16 cellular contexts compared by ENCODE assay signal in genomic region chr6:169930799-169931198, GRCh38.
A peak's percentile ranks its signal among the peaks of the same experiment; 100 is the strongest.
DNase-seq lines count a peak whose midpoint lies in the region; ATAC-seq, FAIRE-seq and TF ChIP-seq lines count a peak whose summit lies in the region.
"Had no signal": no experiment of that assay in that cellular context is flagged by ENCODE, and none has a peak within 500 bp of the region (broad histone marks: within the 10 kb centered on the region; RNA-seq: fewer than 3 reads in every experiment).

No MANE protein-coding gene starts in this region.

- no peak overlapping the region for H3K18ac ChIP-seq in H1 (ENCODE audit: extremely low read depth, low read length)

- H3K27me3 ChIP-seq in H1 (replicated peaks in 1 of 4; ENCODE audit: control insufficient read depth in 3 of 4, extremely low read depth in 1 of 4, insufficient read depth in 3 of 4, low read length in 3 of 4) = peaks cover 0 to 15% (median 3%) of the 10 kb centered on the region in 4 experiments; a peak in 5 of 7 replicates
- H3K27me3 ChIP-seq in smooth muscle cell (ENCODE audit: low read depth) = peaks cover 12% of the 10 kb centered on the region
- H3K27me3 ChIP-seq: sigmoid colon, uterus had no signal

- no peak overlapping the region for H3K56ac ChIP-seq in H1 (replicated peaks; ENCODE audit: insufficient read length, low read depth, low read length)

- peak; percentile 67 to 74 for TF ChIP-seq RAD21 in H1 (IDR thresholded peaks at IDR 0.05 in 1 of 2, conservative IDR thresholded peaks at IDR 0.05 in 1 of 2; ENCODE audit: low read depth in 2 of 2, low read length in 2 of 2)

- H2AK5ac ChIP-seq in H1 (ENCODE audit: low read depth, low read length) = no peak overlapping the region

- no peak for TF ChIP-seq POLR2A in H1 (IDR thresholded peaks at IDR 0.05; ENCODE audit: control extremely low read depth in 1 of 2, low read depth in 2 of 2, low read length in 2 of 2)

- H3K4me2 ChIP-seq in H1 (ENCODE audit: insufficient read depth in 1 of 2, low read depth in 2 of 2, low read length in 2 of 2) (no peak overlapping the region), smooth muscle cell (no peak overlapping the region)

- no peaks in the 10 kb centered on the region; the same call in 1 of the 2 replicates for H3K23me2 ChIP-seq in H1 (ENCODE audit: low read depth, low read length)

- 0 out of 2 replicates have a peak overlapping the region, but pooled peaks have one; percentile 70 for H2BK12ac ChIP-seq in H1 (ENCODE audit: low read depth, low read length)

- TF ChIP-seq CTCF in H1 (IDR thresholded peaks at IDR 0.05; ENCODE audit: control extremely low read depth in 1 of 3, insufficient read depth in 1 of 3, low read depth in 1 of 3, low read length in 3 of 3) (peak in 2 of 3 experiments; percentile 60 to 65; a peak in 3 of 4 replicates), smooth muscle cell (IDR thresholded peaks at IDR 0.05; ENCODE audit: borderline replicate concordance, insufficient read depth, poor library complexity, severe bottlenecking) (peak; percentile 9)

- H3K27ac ChIP-seq in H1 (ENCODE audit: low read depth, low read length) (no peak overlapping the region), smooth muscle cell (ENCODE audit: low read depth) (no peak overlapping the region), caudate nucleus (ENCODE audit: low read depth, low read length) (no peak overlapping the region)
- H3K27ac ChIP-seq: dorsolateral prefrontal cortex, sigmoid colon, uterus had no signal

- peaks cover 0 to 14% (median 8%) of the 10 kb centered on the region in 4 experiments; a peak in 6 of 7 replicates for H3K4me1 ChIP-seq in H1 (replicated peaks in 1 of 4; ENCODE audit: control insufficient read depth in 3 of 4, insufficient read depth in 4 of 4, low read length in 3 of 4)
- no peaks in the 10 kb centered on the region for H3K4me1 ChIP-seq in smooth muscle cell (ENCODE audit: low read depth)
- H3K4me1 ChIP-seq: sigmoid colon had no signal

- no peak for FAIRE-seq in H1 (lab: Jason Lieb, UNC)
- FAIRE-seq: GM18507 had no signal

- H4K20me1 ChIP-seq in H1 (replicated peaks in 1 of 2; ENCODE audit: control insufficient read depth in 1 of 2, insufficient read depth in 2 of 2, low read length in 2 of 2) (no peaks in the 10 kb centered on the region), smooth muscle cell (ENCODE audit: low read depth) (no peaks in the 10 kb centered on the region)

- TF ChIP-seq EP300 in H1 (IDR thresholded peaks at IDR 0.05; ENCODE audit: borderline replicate concordance in 1 of 2, low read depth in 2 of 2, low read length in 2 of 2) = no peak

- H2BK5ac ChIP-seq in H1 (ENCODE audit: low read depth, low read length) = no peak overlapping the region

- no peak overlapping the region for H2BK120ac ChIP-seq in H1 (replicated peaks; ENCODE audit: low read depth, low read length)

- no peak overlapping the region for H4K8ac ChIP-seq in H1 (ENCODE audit: extremely low read depth, insufficient read depth, low read length)

- H3K79me1 ChIP-seq in H1 (ENCODE audit: low read depth, low read length) = no peaks in the 10 kb centered on the region

- ATAC-seq in HG02885 (IDR thresholded peaks at IDR 0.05; ENCODE audit: poor library complexity, unreplicated experiment) = no peak

- no peaks in the 10 kb centered on the region for H3K79me2 ChIP-seq in H1 (ENCODE audit: control insufficient read depth in 1 of 2, insufficient read depth in 2 of 2, low read length in 2 of 2)
- H3K79me2 ChIP-seq in smooth muscle cell (ENCODE audit: low read depth) = no peaks in the 10 kb centered on the region

- 86% methylated on average over 6 of the region's 6 CpGs; no CpG with 5 or more reads in 1 of the 2 experiments for WGBS in H1 (ENCODE audit: extremely low coverage in 1 of 2, insufficient coverage in 1 of 2, insufficient read length in 1 of 2, insufficient replicate concordance in 2 of 2, low coverage in 1 of 2, low lambda C conversion rate in 2 of 2, missing lambda C conversion rate in 1 of 2), 2 experiments
- WGBS in smooth muscle cell (ENCODE audit: low lambda C conversion rate) = 90% methylated on average over 6 of the region's 6 CpGs

- H3K4ac ChIP-seq in H1 (replicated peaks; ENCODE audit: insufficient read length, low read depth, low read length) = no peak overlapping the region

- no peaks in the 10 kb centered on the region for H3F3A ChIP-seq in smooth muscle cell (ENCODE audit: low read depth)

- POLR2A ChIA-PET in H1 (lab: Charles Lee; ENCODE audit: partially characterized antibody) = no interaction called here

- H3K9me3 ChIP-seq in H1 (ENCODE audit: insufficient read depth in 2 of 2, low read depth in 1 of 2, low read length in 1 of 2) = no peaks in the 10 kb centered on the region
- H3K9me3 ChIP-seq in smooth muscle cell (replicated peaks; ENCODE audit: low read depth) = no peaks in the 10 kb centered on the region
- H3K9me3 ChIP-seq: sigmoid colon, uterus had no signal

- H3K4me3 ChIP-seq in H1 (ENCODE audit: extremely low read depth in 1 of 4, insufficient read depth in 2 of 4, low read depth in 3 of 4, low read length in 4 of 4) (no peak overlapping the region), smooth muscle cell (no peak overlapping the region)
- H3K4me3 ChIP-seq: dorsolateral prefrontal cortex, sigmoid colon, uterus had no signal

- no peak overlapping the region for H3K14ac ChIP-seq in H1 (ENCODE audit: insufficient read length)

- DNase-seq in NCI-H748 (lab: John Stamatoyannopoulos, UW; ENCODE audit: unreplicated experiment) (peak; percentile 31), NCI-H748 treated with DMSO at 0.1 percent for 48 hours (lab: John Stamatoyannopoulos, UW) (no peak), NCI-H146 treated with DMSO at 0.1 percent for 48 hours (lab: John Stamatoyannopoulos, UW; ENCODE audit: unreplicated experiment) (peak; percentile 43), H1 (ENCODE audit: low read depth in 1 of 2, low spot score in 2 of 2) (peak in 1 of 2 experiments; percentile 46), smooth muscle cell (lab: John Stamatoyannopoulos, UW; ENCODE audit: unreplicated experiment) (no peak), caudate nucleus (lab: John Stamatoyannopoulos, UW) (no peak), NCI-H69 (lab: John Stamatoyannopoulos, UW) (no peak)
- DNase-seq: activated gamma-delta T cell, dorsolateral prefrontal cortex, mesenchymal stem cell, NCI-H2081, sigmoid colon, T1000, uterus had no signal

- H2BK15ac ChIP-seq in H1 (ENCODE audit: low read length) = no peak overlapping the region

- no peak overlapping the region for H2AFZ ChIP-seq in H1 (ENCODE audit: low read length)
- no peak overlapping the region for H2AFZ ChIP-seq in smooth muscle cell (ENCODE audit: low read depth)

- H4K91ac ChIP-seq in H1 (replicated peaks; ENCODE audit: insufficient read length, low read length) = no peak overlapping the region

- CTCF ChIA-PET in H1 (lab: Charles Lee; ENCODE audit: partially characterized antibody) = interaction anchor here (0.5 to 2.5 kb wide), 12 partner anchors 10 to 159 kb away, joined by 3 to 14 read pairs (median 4); no protein-coding TSS in a partner anchor

- no peak overlapping the region for H3K23ac ChIP-seq in H1 (ENCODE audit: insufficient read length)

- H3K9ac ChIP-seq in H1 (replicated peaks in 1 of 4; ENCODE audit: extremely low read depth in 1 of 4, low read depth in 3 of 4, low read length in 3 of 4) (no peak overlapping the region), smooth muscle cell (ENCODE audit: low read depth) (no peak overlapping the region)

- no peak overlapping the region for H2BK20ac ChIP-seq in H1 (ENCODE audit: low read length)

- no peak overlapping the region for H4K5ac ChIP-seq in H1 (ENCODE audit: insufficient read length, low read depth, low read length)

- no peaks in the 10 kb centered on the region for H3K36me3 ChIP-seq in H1 (ENCODE audit: control insufficient read depth in 2 of 4, insufficient read depth in 4 of 4, low read length in 3 of 4)
- H3K36me3 ChIP-seq in smooth muscle cell (ENCODE audit: low read depth) = no peaks in the 10 kb centered on the region
- H3K36me3 ChIP-seq: sigmoid colon, uterus had no signal

TF ChIP-seq in H1, 55 proteins besides CTCF, POLR2A, EP300 and RAD21:
- TF ChIP-seq ZNF274 (IDR thresholded peaks at IDR 0.05; ENCODE audit: borderline replicate concordance, extremely low read depth, low read length) (no peak), KDM5A (IDR thresholded peaks at IDR 0.05; ENCODE audit: low read length) (no peak), POLR2AphosphoS5 (IDR thresholded peaks at IDR 0.05; ENCODE audit: low read depth, low read length) (no peak), MAX (IDR thresholded peaks at IDR 0.05) (no peak), SAP30 (IDR thresholded peaks at IDR 0.05; ENCODE audit: insufficient read depth, insufficient replicate concordance, low read length) (no peak), SIN3A (conservative IDR thresholded peaks at IDR 0.05 in 1 of 2, IDR thresholded peaks at IDR 0.05 in 1 of 2; ENCODE audit: low read depth in 1 of 2, low read length in 2 of 2) (no peak), JUN (IDR thresholded peaks at IDR 0.05; ENCODE audit: low read depth, low read length) (no peak), CBX5 (IDR thresholded peaks at IDR 0.05; ENCODE audit: low read depth, low read length) (no peak), KDM4A (IDR thresholded peaks at IDR 0.05; ENCODE audit: low read depth, low read length, severe bottlenecking) (no peak), RFX5 (IDR thresholded peaks at IDR 0.05; ENCODE audit: borderline replicate concordance, low read depth, low read length) (no peak), PHF8 (conservative IDR thresholded peaks at IDR 0.05; ENCODE audit: low read depth, low read length) (no peak), KDM1A (IDR thresholded peaks at IDR 0.05; ENCODE audit: borderline replicate concordance, low read length) (no peak), POU5F1 (IDR thresholded peaks at IDR 0.05; ENCODE audit: low read depth, low read length) (no peak)

Comparison
In these comparisons a context has a peak if more than half of its experiments do, and no peak if none do; other contexts are left out.
1. DNase-seq: peak in NCI-H748 (single experiment) and NCI-H146 treated with DMSO at 0.1 percent for 48 hours (single experiment); none in NCI-H748 treated with DMSO at 0.1 percent for 48 hours (single experiment), smooth muscle cell (single experiment), caudate nucleus (0 of 61) and NCI-H69 (single experiment).